8 cellular contexts compared by ENCODE assay signal in genomic region chr13:35630551-35631275, GRCh38.
A peak's percentile ranks its signal among the peaks of the same experiment; 100 is the strongest.
DNase-seq lines count a peak whose midpoint lies in the region; ATAC-seq and TF ChIP-seq lines count a peak whose summit lies in the region.

No MANE protein-coding gene starts in this region.

- intact Hi-C loops in psoas muscle (cut with DNase I), result loop anchor here in 1 of 2 donors (10.0 kb wide), 1 partner anchor 154 kb away; no protein-coding TSS in a partner anchor

- no peak overlapping the region for H3K4me3 ChIP-seq in psoas muscle

- H3K27me3 ChIP-seq in foreskin keratinocyte (no peaks in the 10 kb centered on the region), psoas muscle (ENCODE audit: insufficient read depth in 3 of 3, low read length in 2 of 3) (no peaks in the 10 kb centered on the region)

- peak; percentile 54 for TF ChIP-seq RAD21 in Ishikawa (IDR thresholded peaks at IDR 0.05; ENCODE audit: low read depth)

- H3K9me3 ChIP-seq in psoas muscle, result no peaks in the 10 kb centered on the region

- no peak for DNase-seq in GM10266 (ENCODE audit: extremely low spot score)
- DNase-seq in SW 1271 (lab: John Stamatoyannopoulos, UW), result peak; percentile 15 to 60
- DNase-seq in foreskin keratinocyte, result peak; percentile 13 to 47
- DNase-seq in psoas muscle, result no peak
- no peak for DNase-seq in NCI-H226
- no peak for DNase-seq in activated T-cell treated with anti-CD3 and anti-CD28 coated beads for 4 hours

- H3K36me3 ChIP-seq in psoas muscle (ENCODE audit: insufficient read depth in 1 of 2, low read depth in 1 of 2), result no peaks in the 10 kb centered on the region

- TF ChIP-seq CTCF in GM10266 (IDR thresholded peaks at IDR 0.05; ENCODE audit: control insufficient read depth, insufficient read depth, low read depth, missing control alignments) (peak; percentile 54), foreskin keratinocyte (conservative IDR thresholded peaks at IDR 0.05) (peak; percentile 62), psoas muscle (IDR thresholded peaks at IDR 0.05) (peak; percentile 56)

- peak; percentile 80 for ATAC-seq in GM21723 (IDR thresholded peaks at IDR 0.05; ENCODE audit: unreplicated experiment)
- peak; percentile 90 for ATAC-seq in foreskin keratinocyte
- ATAC-seq in psoas muscle, result peak; percentile 57 to 78 (median 64)

- no peak for TF ChIP-seq EP300 in Ishikawa (IDR thresholded peaks at IDR 0.05; ENCODE audit: borderline replicate concordance)

- no peak overlapping the region for H3K27ac ChIP-seq in foreskin keratinocyte
- no peak overlapping the region for H3K27ac ChIP-seq in psoas muscle

- 65 to 67% (median 66%) methylated on average over 5 of the region's 5 CpGs for WGBS in psoas muscle, 3 donors

- H3K4me1 ChIP-seq in foreskin keratinocyte (no peaks in the 10 kb centered on the region), psoas muscle (no peaks in the 10 kb centered on the region)

TF ChIP-seq in Ishikawa, 13 proteins besides CTCF, POLR2A, EP300 and RAD21:
- TF ChIP-seq USF1 (IDR thresholded peaks at IDR 0.05) (no peak), REST (IDR thresholded peaks at IDR 0.05; ENCODE audit: low read depth) (no peak), MAX (IDR thresholded peaks at IDR 0.05) (no peak), ZBTB7A (IDR thresholded peaks at IDR 0.05; ENCODE audit: low read depth) (no peak), FOXM1 (IDR thresholded peaks at IDR 0.05; ENCODE audit: borderline replicate concordance, low read depth) (no peak), YY1 (IDR thresholded peaks at IDR 0.05; ENCODE audit: low read depth) (no peak), TEAD4 (IDR thresholded peaks at IDR 0.05) (peak; percentile 50)

Comparison
In these comparisons a context has a peak if more than half of its experiments do, and no peak if none do; other contexts are left out.
1. DNase-seq: peak in SW 1271 (2 of 2) and foreskin keratinocyte (2 of 2); none in GM10266 (single experiment), psoas muscle (0 of 2), NCI-H226 (single experiment) and activated T-cell treated with anti-CD3 and anti-CD28 coated beads for 4 hours (single experiment).
2. Peak in every context shown above with its lines, with median percentiles within 50 percentile points of each other: CTCF ChIP-seq and ATAC-seq.